ENCODE assay signal across 8 cellular contexts in genomic region chr14:70358631-70359030, GRCh38. TPM values are rescaled to one million over a fixed set of nuclear protein-coding genes. Genes with fewer than 3 reads are reported as not detected.
DNase-seq lines count a peak whose midpoint lies in the region; ATAC-seq and TF ChIP-seq lines count a peak whose summit lies in the region.

No MANE protein-coding gene starts in this region.

- DNase-seq in GM03348 (ENCODE audit: low spot score) (peak; percentile 37), SJCRH30 (peak in 1 of 2 experiments; percentile 12), fibroblast of peridontal ligament (ENCODE audit: extremely low read depth) (peak; percentile 55), retinal pigment epithelial cell (ENCODE audit: low read depth) (no peak), caudate nucleus (lab: John Stamatoyannopoulos, UW) (no peak), SIG-M5 (lab: John Stamatoyannopoulos, UW) (no peak)

- H3K27ac ChIP-seq in SJCRH30 (no peak overlapping the region; the same call in 1 of the 2 replicates), caudate nucleus (ENCODE audit: low read depth, low read length) (no peak overlapping the region)

- no peak for TF ChIP-seq CTCF in retinal pigment epithelial cell (conservative IDR thresholded peaks at IDR 0.05; ENCODE audit: low read depth, low read length)

- ATAC-seq in HG02870 (IDR thresholded peaks at IDR 0.05; ENCODE audit: unreplicated experiment) (no peak), GM21717 (IDR thresholded peaks at IDR 0.05; ENCODE audit: unreplicated experiment) (no peak)

- 0 out of 2 replicates have a peak, but pooled peaks cover 4% of the 10 kb centered on the region for H3K4me1 ChIP-seq in SJCRH30

- no peaks in the 10 kb centered on the region for H3K9me3 ChIP-seq in SJCRH30 (replicated peaks)

- H3K27me3 ChIP-seq in SJCRH30: no peaks in the 10 kb centered on the region

- H3K36me3 ChIP-seq in SJCRH30: no peaks in the 10 kb centered on the region

- H3K4me3 ChIP-seq in SJCRH30 (peak overlapping the region; percentile 79), retinal pigment epithelial cell (ENCODE audit: low read length) (peak overlapping the region; percentile 97)

RNA-seq across cellular contexts. Expression of gene COX16, which starts 0.9 kb away (rescaled TPM):
- total RNA-seq in SJCRH30 (2014; rRNA removed; shearing (Covaris generic)): 60.5 and 71.0 TPM in 2 replicates

RNA-seq across cellular contexts. Expression of gene SYNJ2BP, which starts 58.3 kb away (rescaled TPM):
- 23.0 and 25.5 TPM in 2 replicates for total RNA-seq in SJCRH30 (2014; rRNA removed; shearing (Covaris generic))

Comparison
In these comparisons a context has a peak if more than half of its experiments do, and no peak if none do; other contexts are left out.
1. DNase-seq: peak in GM03348 (single experiment) and fibroblast of peridontal ligament (single experiment); none in retinal pigment epithelial cell (single experiment), caudate nucleus (0 of 61) and SIG-M5 (single experiment).